ENCODE assay signal across 18 cellular contexts in the genomic region with DNA sequence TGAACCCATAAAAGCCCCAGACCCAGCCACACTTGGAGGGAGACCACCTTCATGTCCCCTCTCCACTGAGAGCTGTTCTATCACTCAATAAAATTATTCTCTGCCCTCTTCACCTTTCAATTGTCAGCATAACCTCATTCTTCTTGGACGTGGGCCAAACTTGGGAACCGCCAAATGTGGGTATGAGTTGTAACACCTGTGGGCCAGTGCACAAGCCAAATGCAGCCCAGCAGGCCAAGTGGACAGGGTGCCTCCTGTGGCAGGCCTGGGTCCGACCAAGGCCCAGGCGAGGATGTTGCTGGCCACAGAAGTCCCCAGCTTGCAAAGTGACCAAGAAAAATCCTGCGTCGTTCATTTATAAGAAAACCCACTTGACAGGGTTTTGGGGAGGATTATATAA.
"Had no signal": no experiment of that assay in that cellular context is flagged by ENCODE, and none has a peak within 500 bp of the region (broad histone marks: within the 10 kb centered on the region; RNA-seq: fewer than 3 reads in every experiment).

No MANE protein-coding gene starts in this region.

- H3K9me3 Mint-ChIP-seq: neural crest cell had no signal

- ATAC-seq: foreskin keratinocyte; left colon; mucosa of descending colon; natural killer cell; sciatic nerve; stimulated activated memory B cell treated with anti-CD40 and anti-IgM and Interleukin-4, amounts not matched to agents 10 μg/mL and 1 μg/mL and 100 μg/mL, for 72 hours had no signal

- H3K27ac Mint-ChIP-seq: dendritic cell treated with granulocyte-macrophage colony-stimulating factor and Interleukin-4, amounts not matched to agents 40 ng/mL and 50 ng/mL, for 4 days; natural killer cell; stimulated activated memory B cell treated with anti-CD40 and anti-IgM and Interleukin-4, amounts not matched to agents 10 μg/mL and 1 μg/mL and 100 μg/mL, for 72 hours had no signal

- H3K4me1 ChIP-seq: foreskin keratinocyte, spleen, upper lobe of left lung, vagina had no signal

- H3K27ac ChIP-seq: foreskin keratinocyte, hepatocyte, spleen, tibial artery, upper lobe of left lung, vagina had no signal

- H3K36me3 ChIP-seq: spleen, tibial artery, upper lobe of left lung, vagina had no signal

- H2AFZ ChIP-seq: hepatocyte had no signal

- H3K4me2 ChIP-seq: hepatocyte had no signal

- H3K4me1 Mint-ChIP-seq: natural killer cell; neural crest cell; stimulated activated memory B cell treated with anti-CD40 and anti-IgM and Interleukin-4, amounts not matched to agents 10 μg/mL and 1 μg/mL and 100 μg/mL, for 72 hours had no signal

- H3K36me3 Mint-ChIP-seq: natural killer cell; stimulated activated memory B cell treated with anti-CD40 and anti-IgM and Interleukin-4, amounts not matched to agents 10 μg/mL and 1 μg/mL and 100 μg/mL, for 72 hours had no signal

- H3K4me3 Mint-ChIP-seq: dendritic cell treated with granulocyte-macrophage colony-stimulating factor and Interleukin-4, amounts not matched to agents 40 ng/mL and 50 ng/mL, for 4 days; natural killer cell; neural crest cell; stimulated activated memory B cell treated with anti-CD40 and anti-IgM and Interleukin-4, amounts not matched to agents 10 μg/mL and 1 μg/mL and 100 μg/mL, for 72 hours; stimulated activated naive CD8-positive, alpha-beta T cell treated with anti-CD3 and anti-CD28 coated beads, Interleukin-15, Interleukin-2, amounts not matched to agents 100 ng/mL and 50 ng/mL, for 24 hours had no signal

- H3K9me3 ChIP-seq: mucosa of descending colon, tibial artery, upper lobe of left lung, vagina had no signal

- DNase-seq: foreskin keratinocyte; head of caudate nucleus; left colon; mucosa of descending colon; natural killer cell; spleen; stimulated activated CD4-positive, alpha-beta T cell treated with anti-CD3 and anti-CD28 coated beads, Interleukin-15, amount 100 ng/mL, for 24 hours; stimulated activated CD4-positive, alpha-beta T cell treated with anti-CD3 and anti-CD28 coated beads, Interleukin-1b, Interleukin-23, amount 100 ng/mL, for 48 hours; stimulated activated CD4-positive, alpha-beta T cell treated with anti-CD3 and anti-CD28 coated beads, Interleukin-4, amount 100 ng/mL, for 24 hours; tibial artery had no signal

- H3K4me3 ChIP-seq: hepatocyte, mucosa of descending colon, spleen, tibial artery, upper lobe of left lung, vagina had no signal

- H3K27me3 Mint-ChIP-seq: dendritic cell treated with granulocyte-macrophage colony-stimulating factor and Interleukin-4, amounts not matched to agents 40 ng/mL and 50 ng/mL, for 4 days; stimulated activated memory B cell treated with anti-CD40 and anti-IgM and Interleukin-4, amounts not matched to agents 10 μg/mL and 1 μg/mL and 100 μg/mL, for 72 hours; stimulated activated naive CD8-positive, alpha-beta T cell treated with anti-CD3 and anti-CD28 coated beads, Interleukin-15, Interleukin-2, amounts not matched to agents 100 ng/mL and 50 ng/mL, for 24 hours had no signal

- H3K27me3 ChIP-seq: foreskin keratinocyte, hepatocyte, spleen, tibial artery, upper lobe of left lung, vagina had no signal
